ENCODE assay signal across 8 cellular contexts in the genomic region with DNA sequence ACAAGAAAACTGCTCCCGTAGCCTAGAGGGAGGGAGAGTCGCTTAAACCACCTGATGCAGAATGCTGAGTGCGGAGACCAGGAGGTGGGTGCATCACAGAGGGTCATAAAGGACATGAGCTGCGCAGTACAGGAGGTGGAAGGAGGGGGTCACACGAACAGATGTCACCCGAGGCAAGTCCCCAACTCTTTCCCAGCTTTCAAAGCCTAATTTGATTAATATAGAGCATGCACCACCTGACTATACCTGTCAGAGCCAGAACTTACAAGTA. TPM values are rescaled to one million over a fixed set of nuclear protein-coding genes. Genes with fewer than 3 reads are reported as not detected.
DNase-seq lines count a peak whose midpoint lies in the region; ATAC-seq and TF ChIP-seq lines count a peak whose summit lies in the region.

No MANE protein-coding gene starts in this region.

- H3K4me3 ChIP-seq in gastroesophageal sphincter, result peak overlapping the region; percentile 89 to 94

- ATAC-seq in gastroesophageal sphincter (no peak), HG02588 (IDR thresholded peaks at IDR 0.05; ENCODE audit: unreplicated experiment) (no peak), HG03025 (IDR thresholded peaks at IDR 0.05; ENCODE audit: low FRiP score, unreplicated experiment) (no peak)

- H3K36me3 ChIP-seq in gastroesophageal sphincter, result no peaks in the 10 kb centered on the region

- WGBS in gastroesophageal sphincter (ENCODE audit: low coverage in 1 of 2), 2 donors, result 45 to 46% methylated on average over 4 to 5 of the region's 6 CpGs

- H3K4me1 ChIP-seq in gastroesophageal sphincter, result peaks cover 0 to 38% (median 22%) of the 10 kb centered on the region in 3 donors

- no peak for TF ChIP-seq CTCF in gastroesophageal sphincter (IDR thresholded peaks at IDR 0.05)

- peak; percentile 20 for DNase-seq in NCI-H2171 treated with DMSO at 0.1 percent for 48 hours (lab: John Stamatoyannopoulos, UW)
- DNase-seq in NCI-H2171 (lab: John Stamatoyannopoulos, UW), result no peak
- DNase-seq in SK-N-DZ (ENCODE audit: low spot score), result peak; percentile 25
- DNase-seq in stimulated activated CD8-positive, alpha-beta memory T cell treated with anti-CD3 and anti-CD28 coated beads, Interleukin-4, amount 100 ng/mL, for 48 hours, result peak; percentile 26
- no peak for DNase-seq in NCI-H1048 (lab: John Stamatoyannopoulos, UW)

- no peak for TF ChIP-seq POLR2A in gastroesophageal sphincter (IDR thresholded peaks at IDR 0.05)

- no peaks in the 10 kb centered on the region for H3K9me3 ChIP-seq in gastroesophageal sphincter

- H3K27me3 ChIP-seq in gastroesophageal sphincter, result no peaks in the 10 kb centered on the region

- no peak for TF ChIP-seq EP300 in gastroesophageal sphincter (IDR thresholded peaks at IDR 0.05)

- H3K27ac ChIP-seq in gastroesophageal sphincter, result peak overlapping the region in 3 of 4 donors; percentile 86 to 97 (median 90)

RNA-seq across cellular contexts. Expression of a gene that starts 0.9 kb away (rescaled TPM):
- 48.1 and 50.4 TPM in 2 replicates for polyA plus RNA-seq in SK-N-DZ (2014; cell fraction: cytosol; rRNA removed)
- polyA plus RNA-seq in SK-N-DZ (2014; cell fraction: nucleus; rRNA removed), result 15.3 and 23.6 TPM in 2 replicates
- total RNA-seq in gastroesophageal sphincter, result 10 to 100 TPM; 20.5 to 51.6 (median 33.4) TPM

Comparison
In these comparisons a context has a peak if more than half of its experiments do, and no peak if none do; other contexts are left out.
1. DNase-seq: peak in NCI-H2171 treated with DMSO at 0.1 percent for 48 hours (single experiment), SK-N-DZ (single experiment) and stimulated activated CD8-positive, alpha-beta memory T cell treated with anti-CD3 and anti-CD28 coated beads, Interleukin-4, amount 100 ng/mL, for 48 hours (single experiment); none in NCI-H2171 (single experiment) and NCI-H1048 (single experiment).